ENCODE assay signal across 1 cellular context in the genomic region with DNA sequence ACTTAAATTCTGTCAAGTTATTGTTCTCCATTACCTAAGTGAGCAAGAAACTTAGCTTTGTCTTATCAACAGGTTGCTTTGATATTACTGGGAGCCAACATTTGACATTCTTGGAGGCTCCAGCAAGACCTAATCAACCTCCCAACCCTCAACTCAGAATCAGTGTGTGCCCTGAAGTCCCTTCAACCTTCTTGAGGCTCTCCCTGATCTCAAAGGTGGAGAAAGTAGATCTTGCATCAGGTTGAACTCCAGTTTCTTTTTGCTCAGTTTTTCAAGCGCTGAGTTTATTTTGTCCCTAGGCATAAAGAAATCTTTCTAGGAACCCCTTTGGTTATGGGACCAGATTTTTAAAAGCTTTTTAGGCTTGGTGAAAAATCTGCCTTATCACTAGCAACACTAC.
TF ChIP-seq lines count a peak whose summit lies in the region.

No MANE protein-coding gene starts in this region.

TF ChIP-seq in GM23338, 12 proteins besides CTCF, POLR2A, EP300 and RAD21 (continued from another document):
- TF ChIP-seq, protein P1, sequence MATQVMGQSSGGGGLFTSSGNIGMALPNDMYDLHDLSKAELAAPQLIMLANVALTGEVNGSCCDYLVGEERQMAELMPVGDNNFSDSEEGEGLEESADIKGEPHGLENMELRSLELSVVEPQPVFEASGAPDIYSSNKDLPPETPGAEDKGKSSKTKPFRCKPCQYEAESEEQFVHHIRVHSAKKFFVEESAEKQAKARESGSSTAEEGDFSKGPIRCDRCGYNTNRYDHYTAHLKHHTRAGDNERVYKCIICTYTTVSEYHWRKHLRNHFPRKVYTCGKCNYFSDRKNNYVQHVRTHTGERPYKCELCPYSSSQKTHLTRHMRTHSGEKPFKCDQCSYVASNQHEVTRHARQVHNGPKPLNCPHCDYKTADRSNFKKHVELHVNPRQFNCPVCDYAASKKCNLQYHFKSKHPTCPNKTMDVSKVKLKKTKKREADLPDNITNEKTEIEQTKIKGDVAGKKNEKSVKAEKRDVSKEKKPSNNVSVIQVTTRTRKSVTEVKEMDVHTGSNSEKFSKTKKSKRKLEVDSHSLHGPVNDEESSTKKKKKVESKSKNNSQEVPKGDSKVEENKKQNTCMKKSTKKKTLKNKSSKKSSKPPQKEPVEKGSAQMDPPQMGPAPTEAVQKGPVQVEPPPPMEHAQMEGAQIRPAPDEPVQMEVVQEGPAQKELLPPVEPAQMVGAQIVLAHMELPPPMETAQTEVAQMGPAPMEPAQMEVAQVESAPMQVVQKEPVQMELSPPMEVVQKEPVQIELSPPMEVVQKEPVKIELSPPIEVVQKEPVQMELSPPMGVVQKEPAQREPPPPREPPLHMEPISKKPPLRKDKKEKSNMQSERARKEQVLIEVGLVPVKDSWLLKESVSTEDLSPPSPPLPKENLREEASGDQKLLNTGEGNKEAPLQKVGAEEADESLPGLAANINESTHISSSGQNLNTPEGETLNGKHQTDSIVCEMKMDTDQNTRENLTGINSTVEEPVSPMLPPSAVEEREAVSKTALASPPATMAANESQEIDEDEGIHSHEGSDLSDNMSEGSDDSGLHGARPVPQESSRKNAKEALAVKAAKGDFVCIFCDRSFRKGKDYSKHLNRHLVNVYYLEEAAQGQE (IDR thresholded peaks at IDR 0.05; ENCODE audit: unreplicated experiment): no peak
- TF ChIP-seq, protein P2, sequence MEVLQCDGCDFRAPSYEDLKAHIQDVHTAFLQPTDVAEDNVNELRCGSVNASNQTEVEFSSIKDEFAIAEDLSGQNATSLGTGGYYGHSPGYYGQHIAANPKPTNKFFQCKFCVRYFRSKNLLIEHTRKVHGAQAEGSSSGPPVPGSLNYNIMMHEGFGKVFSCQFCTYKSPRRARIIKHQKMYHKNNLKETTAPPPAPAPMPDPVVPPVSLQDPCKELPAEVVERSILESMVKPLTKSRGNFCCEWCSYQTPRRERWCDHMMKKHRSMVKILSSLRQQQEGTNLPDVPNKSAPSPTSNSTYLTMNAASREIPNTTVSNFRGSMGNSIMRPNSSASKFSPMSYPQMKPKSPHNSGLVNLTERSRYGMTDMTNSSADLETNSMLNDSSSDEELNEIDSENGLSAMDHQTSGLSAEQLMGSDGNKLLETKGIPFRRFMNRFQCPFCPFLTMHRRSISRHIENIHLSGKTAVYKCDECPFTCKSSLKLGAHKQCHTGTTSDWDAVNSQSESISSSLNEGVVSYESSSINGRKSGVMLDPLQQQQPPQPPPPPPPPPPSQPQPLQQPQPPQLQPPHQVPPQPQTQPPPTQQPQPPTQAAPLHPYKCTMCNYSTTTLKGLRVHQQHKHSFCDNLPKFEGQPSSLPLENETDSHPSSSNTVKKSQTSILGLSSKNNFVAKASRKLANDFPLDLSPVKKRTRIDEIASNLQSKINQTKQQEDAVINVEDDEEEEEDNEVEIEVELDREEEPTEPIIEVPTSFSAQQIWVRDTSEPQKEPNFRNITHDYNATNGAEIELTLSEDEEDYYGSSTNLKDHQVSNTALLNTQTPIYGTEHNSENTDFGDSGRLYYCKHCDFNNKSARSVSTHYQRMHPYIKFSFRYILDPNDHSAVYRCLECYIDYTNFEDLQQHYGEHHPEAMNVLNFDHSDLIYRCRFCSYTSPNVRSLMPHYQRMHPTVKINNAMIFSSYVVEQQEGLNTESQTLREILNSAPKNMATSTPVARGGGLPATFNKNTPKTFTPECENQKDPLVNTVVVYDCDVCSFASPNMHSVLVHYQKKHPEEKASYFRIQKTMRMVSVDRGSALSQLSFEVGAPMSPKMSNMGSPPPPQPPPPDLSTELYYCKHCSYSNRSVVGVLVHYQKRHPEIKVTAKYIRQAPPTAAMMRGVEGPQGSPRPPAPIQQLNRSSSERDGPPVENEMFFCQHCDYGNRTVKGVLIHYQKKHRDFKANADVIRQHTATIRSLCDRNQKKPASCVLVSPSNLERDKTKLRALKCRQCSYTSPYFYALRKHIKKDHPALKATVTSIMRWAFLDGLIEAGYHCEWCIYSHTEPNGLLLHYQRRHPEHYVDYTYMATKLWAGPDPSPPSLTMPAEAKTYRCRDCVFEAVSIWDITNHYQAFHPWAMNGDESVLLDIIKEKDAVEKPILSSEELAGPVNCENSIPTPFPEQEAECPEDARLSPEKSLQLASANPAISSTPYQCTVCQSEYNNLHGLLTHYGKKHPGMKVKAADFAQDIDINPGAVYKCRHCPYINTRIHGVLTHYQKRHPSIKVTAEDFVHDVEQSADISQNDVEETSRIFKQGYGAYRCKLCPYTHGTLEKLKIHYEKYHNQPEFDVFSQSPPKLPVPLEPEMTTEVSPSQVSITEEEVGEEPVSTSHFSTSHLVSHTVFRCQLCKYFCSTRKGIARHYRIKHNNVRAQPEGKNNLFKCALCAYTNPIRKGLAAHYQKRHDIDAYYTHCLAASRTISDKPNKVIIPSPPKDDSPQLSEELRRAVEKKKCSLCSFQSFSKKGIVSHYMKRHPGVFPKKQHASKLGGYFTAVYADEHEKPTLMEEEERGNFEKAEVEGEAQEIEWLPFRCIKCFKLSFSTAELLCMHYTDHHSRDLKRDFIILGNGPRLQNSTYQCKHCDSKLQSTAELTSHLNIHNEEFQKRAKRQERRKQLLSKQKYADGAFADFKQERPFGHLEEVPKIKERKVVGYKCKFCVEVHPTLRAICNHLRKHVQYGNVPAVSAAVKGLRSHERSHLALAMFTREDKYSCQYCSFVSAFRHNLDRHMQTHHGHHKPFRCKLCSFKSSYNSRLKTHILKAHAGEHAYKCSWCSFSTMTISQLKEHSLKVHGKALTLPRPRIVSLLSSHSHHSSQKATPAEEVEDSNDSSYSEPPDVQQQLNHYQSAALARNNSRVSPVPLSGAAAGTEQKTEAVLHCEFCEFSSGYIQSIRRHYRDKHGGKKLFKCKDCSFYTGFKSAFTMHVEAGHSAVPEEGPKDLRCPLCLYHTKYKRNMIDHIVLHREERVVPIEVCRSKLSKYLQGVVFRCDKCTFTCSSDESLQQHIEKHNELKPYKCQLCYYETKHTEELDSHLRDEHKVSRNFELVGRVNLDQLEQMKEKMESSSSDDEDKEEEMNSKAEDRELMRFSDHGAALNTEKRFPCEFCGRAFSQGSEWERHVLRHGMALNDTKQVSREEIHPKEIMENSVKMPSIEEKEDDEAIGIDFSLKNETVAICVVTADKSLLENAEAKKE (CRISPR knock-in tag; IDR thresholded peaks at IDR 0.05): no peak
- TF ChIP-seq, protein P3, sequence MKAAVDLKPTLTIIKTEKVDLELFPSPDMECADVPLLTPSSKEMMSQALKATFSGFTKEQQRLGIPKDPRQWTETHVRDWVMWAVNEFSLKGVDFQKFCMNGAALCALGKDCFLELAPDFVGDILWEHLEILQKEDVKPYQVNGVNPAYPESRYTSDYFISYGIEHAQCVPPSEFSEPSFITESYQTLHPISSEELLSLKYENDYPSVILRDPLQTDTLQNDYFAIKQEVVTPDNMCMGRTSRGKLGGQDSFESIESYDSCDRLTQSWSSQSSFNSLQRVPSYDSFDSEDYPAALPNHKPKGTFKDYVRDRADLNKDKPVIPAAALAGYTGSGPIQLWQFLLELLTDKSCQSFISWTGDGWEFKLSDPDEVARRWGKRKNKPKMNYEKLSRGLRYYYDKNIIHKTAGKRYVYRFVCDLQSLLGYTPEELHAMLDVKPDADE (IDR thresholded peaks at IDR 0.05): no peak
